Comparison of ENCODE assay signal across 25 cellular contexts in the genomic region with DNA sequence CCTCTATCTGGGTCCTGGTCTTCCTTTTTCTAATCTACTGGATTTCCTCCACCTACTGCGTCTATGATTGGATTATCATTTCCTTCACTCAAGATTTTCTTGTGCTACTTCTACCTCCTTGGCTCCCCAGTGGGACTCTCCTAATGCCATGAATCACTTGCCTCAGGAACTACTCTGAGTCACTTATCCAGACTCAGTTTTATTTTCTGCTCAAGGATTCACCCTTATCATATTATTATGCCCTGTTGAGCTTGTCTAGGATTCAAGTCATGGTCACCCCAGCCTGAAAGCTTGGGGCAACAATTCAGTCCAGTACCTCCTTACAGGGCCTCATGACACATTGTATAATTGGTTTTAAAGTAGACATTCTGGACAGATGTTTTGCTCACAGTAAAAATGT.
"Had no signal": no experiment of that assay in that cellular context is flagged by ENCODE, and none has a peak within 500 bp of the region (broad histone marks: within the 10 kb centered on the region; RNA-seq: fewer than 3 reads in every experiment).

No MANE protein-coding gene starts in this region.

- H3K36me3 Mint-ChIP-seq: naive B cell; stimulated activated effector memory CD8-positive, alpha-beta T cell treated with anti-CD3 and anti-CD28 coated beads, Interleukin-12 subunit alpha, Interleukin-12 subunit beta, amount 100 ng/mL, for 72 hours had no signal

- H3K4me2 ChIP-seq: smooth muscle cell had no signal

- H2AFZ ChIP-seq: parathyroid adenoma had no signal

- H3K79me2 ChIP-seq: parathyroid adenoma had no signal

- DNase-seq: cortex of kidney; effector memory CD8-positive, alpha-beta T cell; kidney; mesenchymal stem cell; mucosa of descending colon; naive B cell; right lobe of liver; stimulated activated CD4-positive, alpha-beta T cell treated with anti-CD3 and anti-CD28 coated beads, Interleukin-12 subunit alpha, Interleukin-12 subunit beta, amount 100 ng/mL, for 4 hours; stimulated activated CD4-positive, alpha-beta T cell treated with anti-CD3 and anti-CD28 coated beads, Interleukin-1b, Interleukin-23, amount 100 ng/mL, for 48 hours; stimulated activated CD4-positive, alpha-beta T cell treated with anti-CD3 and anti-CD28 coated beads, Interleukin-4, amount 100 ng/mL, for 1 hour; stimulated activated naive CD4-positive, alpha-beta T cell treated with Interleukin-2 at 50 U/mL for 16 hours; stomach; thyroid gland; trophoblast cell had no signal

- H3K27ac ChIP-seq: neutrophil, parathyroid adenoma, right lobe of liver, stomach, thyroid gland, vagina had no signal

- H3K27me3 ChIP-seq: neutrophil, stomach, thyroid gland, vagina had no signal

- ATAC-seq: effector memory CD8-positive, alpha-beta T cell; left lobe of liver; mucosa of descending colon; natural killer cell treated with Interleukin-12 subunit alpha and Interleukin-12 subunit beta and Interleukin-15 and Interleukin-18, amount 100 ng/mL, for 72 hours; right lobe of liver; stimulated activated effector memory CD8-positive, alpha-beta T cell treated with anti-CD3 and anti-CD28 coated beads, Interleukin-12 subunit alpha, Interleukin-12 subunit beta, amount 100 ng/mL, for 72 hours had no signal

- H3K4me3 ChIP-seq: lung, mucosa of descending colon, right lobe of liver, smooth muscle cell, stomach, thyroid gland, vagina had no signal

- H3K27me3 Mint-ChIP-seq: effector memory CD8-positive, alpha-beta T cell; naive B cell; natural killer cell treated with Interleukin-12 subunit alpha and Interleukin-12 subunit beta and Interleukin-15 and Interleukin-18, amount 100 ng/mL, for 72 hours; progenitor cell of endocrine pancreas had no signal

- H3K9me3 ChIP-seq: mucosa of descending colon, neutrophil, right lobe of liver, stomach, thyroid gland, vagina had no signal

- H3K4me1 ChIP-seq: parathyroid adenoma, right lobe of liver had no signal

- H3K4me3 Mint-ChIP-seq: effector memory CD8-positive, alpha-beta T cell; mesothelial cell of epicardium; naive B cell; natural killer cell treated with Interleukin-12 subunit alpha and Interleukin-12 subunit beta and Interleukin-15 and Interleukin-18, amount 100 ng/mL, for 72 hours; neural crest cell; stimulated activated effector memory CD8-positive, alpha-beta T cell treated with anti-CD3 and anti-CD28 coated beads, Interleukin-12 subunit alpha, Interleukin-12 subunit beta, amount 100 ng/mL, for 72 hours had no signal

- H3K27ac Mint-ChIP-seq: effector memory CD8-positive, alpha-beta T cell; mesothelial cell of epicardium; naive B cell; natural killer cell treated with Interleukin-12 subunit alpha and Interleukin-12 subunit beta and Interleukin-15 and Interleukin-18, amount 100 ng/mL, for 72 hours; progenitor cell of endocrine pancreas; stimulated activated effector memory CD8-positive, alpha-beta T cell treated with anti-CD3 and anti-CD28 coated beads, Interleukin-12 subunit alpha, Interleukin-12 subunit beta, amount 100 ng/mL, for 72 hours had no signal

- H3K9ac ChIP-seq: parathyroid adenoma had no signal

- H3K4me1 Mint-ChIP-seq: naive B cell; stimulated activated effector memory CD8-positive, alpha-beta T cell treated with anti-CD3 and anti-CD28 coated beads, Interleukin-12 subunit alpha, Interleukin-12 subunit beta, amount 100 ng/mL, for 72 hours had no signal

- H3K36me3 ChIP-seq: neutrophil, right lobe of liver, stomach, thyroid gland, vagina had no signal
